26 cellular contexts compared by ENCODE assay signal in genomic region chr5:107269256-107269655, GRCh38.
"Had no signal": no experiment of that assay in that cellular context is flagged by ENCODE, and none has a peak within 500 bp of the region (broad histone marks: within the 10 kb centered on the region; RNA-seq: fewer than 3 reads in every experiment).

No MANE protein-coding gene starts in this region.

- H3K9me3 ChIP-seq: psoas muscle, sigmoid colon, stomach, tibial artery, upper lobe of left lung had no signal

- H3K27me3 ChIP-seq: sigmoid colon, stomach, tibial artery, upper lobe of left lung had no signal

- H3K36me3 Mint-ChIP-seq: memory B cell; naive thymus-derived CD4-positive, alpha-beta T cell; stimulated activated effector memory CD8-positive, alpha-beta T cell treated with anti-CD3 and anti-CD28 coated beads, Interleukin-12 subunit alpha, Interleukin-12 subunit beta, amount 100 ng/mL, for 72 hours had no signal

- H3K36me3 ChIP-seq: sigmoid colon, stomach, tibial artery, upper lobe of left lung had no signal

- H3K27me3 Mint-ChIP-seq: memory B cell had no signal

- DNase-seq: dermis blood vessel endothelial cell; effector memory CD4-positive, alpha-beta T cell; erythroblast; hypothalamus; midbrain; naive thymus-derived CD4-positive, alpha-beta T cell; nephron progenitor cell; nucleus accumbens; psoas muscle; right cardiac atrium; sigmoid colon; stimulated activated CD4-positive, alpha-beta T cell treated with anti-CD3 and anti-CD28 coated beads, Interleukin-2, amount 100 ng/mL, for 24 hours; stimulated activated CD4-positive, alpha-beta T cell treated with anti-CD3 and anti-CD28 coated beads, Interleukin-4, amount 100 ng/mL, for 24 hours; stimulated activated naive CD4-positive, alpha-beta T cell treated with Interleukin-2 at 50 U/mL for 16 hours; stomach; tibial artery; upper lobe of left lung had no signal

- ATAC-seq: left lobe of liver; naive thymus-derived CD4-positive, alpha-beta T cell; psoas muscle; right cardiac atrium; stimulated activated effector memory CD8-positive, alpha-beta T cell treated with anti-CD3 and anti-CD28 coated beads, Interleukin-12 subunit alpha, Interleukin-12 subunit beta, amount 100 ng/mL, for 72 hours had no signal

- H3K4me3 Mint-ChIP-seq: memory B cell; naive thymus-derived CD4-positive, alpha-beta T cell; nephron progenitor cell; stimulated activated effector memory CD8-positive, alpha-beta T cell treated with anti-CD3 and anti-CD28 coated beads, Interleukin-12 subunit alpha, Interleukin-12 subunit beta, amount 100 ng/mL, for 72 hours had no signal

- FAIRE-seq: endometrium, frontal cortex, keratinocyte, urothelium cell line had no signal

- H3K27ac Mint-ChIP-seq: memory B cell; naive thymus-derived CD4-positive, alpha-beta T cell; nephron progenitor cell; stimulated activated effector memory CD8-positive, alpha-beta T cell treated with anti-CD3 and anti-CD28 coated beads, Interleukin-12 subunit alpha, Interleukin-12 subunit beta, amount 100 ng/mL, for 72 hours had no signal

- H3K4me3 ChIP-seq: coronary artery, lung, psoas muscle, sigmoid colon, stomach, tibial artery, upper lobe of left lung had no signal

- H3K4me1 Mint-ChIP-seq: memory B cell; naive thymus-derived CD4-positive, alpha-beta T cell; nephron progenitor cell; stimulated activated effector memory CD8-positive, alpha-beta T cell treated with anti-CD3 and anti-CD28 coated beads, Interleukin-12 subunit alpha, Interleukin-12 subunit beta, amount 100 ng/mL, for 72 hours had no signal

- H3K27ac ChIP-seq: coronary artery, psoas muscle, sigmoid colon, stomach, tibial artery, upper lobe of left lung had no signal

- H3K4me1 ChIP-seq: psoas muscle, sigmoid colon, stomach, upper lobe of left lung had no signal

- H3K9me3 Mint-ChIP-seq: memory B cell; nephron progenitor cell; stimulated activated effector memory CD8-positive, alpha-beta T cell treated with anti-CD3 and anti-CD28 coated beads, Interleukin-12 subunit alpha, Interleukin-12 subunit beta, amount 100 ng/mL, for 72 hours had no signal
